1 cellular context compared by ENCODE assay signal in genomic region chr2:158456309-158457066, GRCh38.
TF ChIP-seq lines count a peak whose summit lies in the region.

Gene CCDC148, minus strand, starts transcription at chr2:158456753. Its CDS starts 314 bp downstream, at chr2:158456439.
Gene PKP4, plus strand, starts transcription at chr2:158456952. Its CDS starts 76,233 bp downstream, at chr2:158533185.

TF ChIP-seq in HepG2, 621 proteins besides CTCF, POLR2A, EP300 and RAD21 (continued from another document and continues in another):
- TF ChIP-seq ZBTB39 (CRISPR knock-in tag; IDR thresholded peaks at IDR 0.05) (no peak), HNF4G (IDR thresholded peaks at IDR 0.05; ENCODE audit: borderline replicate concordance, low read depth, low read length) (no peak), HNF4G (CRISPR knock-in tag; IDR thresholded peaks at IDR 0.05; ENCODE audit: borderline replicate concordance, low read depth) (peak; percentile 54; the same call in 1 of the 2 replicates), IKZF5 (CRISPR knock-in tag; IDR thresholded peaks at IDR 0.05) (no peak), ZNF362 (CRISPR knock-in tag; IDR thresholded peaks at IDR 0.05; ENCODE audit: borderline replicate concordance) (no peak), TFAP4 (IDR thresholded peaks at IDR 0.05; ENCODE audit: borderline replicate concordance, low read depth) (peak; percentile 66; the same call in 1 of the 2 replicates), CENPBD1 (CRISPR knock-in tag; IDR thresholded peaks at IDR 0.05; ENCODE audit: borderline replicate concordance, low read depth) (no peak; the same call in 1 of the 2 replicates), IRX3 (CRISPR knock-in tag; IDR thresholded peaks at IDR 0.05; ENCODE audit: borderline replicate concordance, low read depth) (peak; percentile 59; the same call in 1 of the 2 replicates), ZFX (CRISPR knock-in tag; IDR thresholded peaks at IDR 0.05; ENCODE audit: low read depth) (peak; percentile 47; the same call in 1 of the 2 replicates), NONO (IDR thresholded peaks at IDR 0.05) (no peak), NONO (CRISPR knock-in tag; conservative IDR thresholded peaks at IDR 0.05) (peak; percentile 42; the same call in 1 of the 2 replicates), HNRNPLL (IDR thresholded peaks at IDR 0.05; ENCODE audit: low read depth, low read length, poor library complexity, severe bottlenecking) (no peak), NR2F6 (IDR thresholded peaks at IDR 0.05) (peak; percentile 34; the same call in 1 of the 2 replicates), NR2F6 (CRISPR knock-in tag; IDR thresholded peaks at IDR 0.05) (no peak; the same call in 1 of the 2 replicates), ZNF607 (CRISPR knock-in tag; IDR thresholded peaks at IDR 0.05; ENCODE audit: borderline replicate concordance) (0 out of 2 replicates have a peak, but pooled peaks have one; percentile 37), TFDP2 (CRISPR knock-in tag; IDR thresholded peaks at IDR 0.05) (peak; percentile 88), PHB2 (IDR thresholded peaks at IDR 0.05; ENCODE audit: partially characterized antibody) (no peak), SOX6 (IDR thresholded peaks at IDR 0.05) (no peak), SOX6 (CRISPR knock-in tag; IDR thresholded peaks at IDR 0.05) (0 out of 2 replicates have a peak, but pooled peaks have one; percentile 12), MXD4 (CRISPR knock-in tag; IDR thresholded peaks at IDR 0.05) (no peak), TMF1 (CRISPR knock-in tag; IDR thresholded peaks at IDR 0.05; ENCODE audit: low read depth) (0 out of 2 replicates have a peak, but pooled peaks have one; percentile 2), RFX1 (IDR thresholded peaks at IDR 0.05) (peak; percentile 87), SALL1 (CRISPR knock-in tag; IDR thresholded peaks at IDR 0.05) (peak; percentile 53), HBP1 (CRISPR knock-in tag; IDR thresholded peaks at IDR 0.05; ENCODE audit: low read depth) (peak; percentile 76; the same call in 1 of the 2 replicates), SPEN (CRISPR knock-in tag; IDR thresholded peaks at IDR 0.05; ENCODE audit: low read depth) (no peak), ZNF777 (CRISPR knock-in tag; IDR thresholded peaks at IDR 0.05) (peak; percentile 12), LBX2 (CRISPR knock-in tag; IDR thresholded peaks at IDR 0.05; ENCODE audit: borderline replicate concordance) (no peak), RFX5 (IDR thresholded peaks at IDR 0.05; ENCODE audit: low read depth, low read length) (peak; percentile 62), XBP1 (CRISPR knock-in tag; IDR thresholded peaks at IDR 0.05) (no peak), NFYB (CRISPR knock-in tag; IDR thresholded peaks at IDR 0.05) (peak; percentile 90), THAP11 (CRISPR knock-in tag; IDR thresholded peaks at IDR 0.05) (peak; percentile 42), ZNF12 (CRISPR knock-in tag; IDR thresholded peaks at IDR 0.05) (0 out of 2 replicates have a peak, but pooled peaks have one; percentile 18), TOPORS (CRISPR knock-in tag; IDR thresholded peaks at IDR 0.05) (no peak), FOXP1 (IDR thresholded peaks at IDR 0.05) (no peak), FOXP1 (CRISPR knock-in tag; IDR thresholded peaks at IDR 0.05) (no peak), ZBED4 (CRISPR knock-in tag; IDR thresholded peaks at IDR 0.05; ENCODE audit: borderline replicate concordance) (0 out of 2 replicates have a peak, but pooled peaks have one; percentile 16), ZFP41 (CRISPR knock-in tag; IDR thresholded peaks at IDR 0.05; ENCODE audit: borderline replicate concordance) (no peak), ERF (CRISPR knock-in tag; IDR thresholded peaks at IDR 0.05) (0 out of 2 replicates have a peak, but pooled peaks have one; percentile 21), CHD2 (IDR thresholded peaks at IDR 0.05; ENCODE audit: low read depth, low read length) (peak; percentile 59; the same call in 1 of the 2 replicates), ZNF749 (CRISPR knock-in tag; IDR thresholded peaks at IDR 0.05; ENCODE audit: borderline replicate concordance) (peak; percentile 31; the same call in 1 of the 2 replicates), HNF1B (CRISPR knock-in tag; IDR thresholded peaks at IDR 0.05) (peak; percentile 53; the same call in 1 of the 2 replicates), ZNF724P (CRISPR knock-in tag; IDR thresholded peaks at IDR 0.05; ENCODE audit: borderline replicate concordance) (no peak), ARID4A (CRISPR knock-in tag; IDR thresholded peaks at IDR 0.05; ENCODE audit: borderline replicate concordance) (no peak; the same call in 1 of the 2 replicates), ZNF317 (CRISPR knock-in tag; IDR thresholded peaks at IDR 0.05) (0 out of 2 replicates have a peak, but pooled peaks have one; percentile 27)
